Comparison of ENCODE assay signal across 20 cellular contexts in genomic region chr12:20434993-20435392, GRCh38.
A peak's percentile ranks its signal among the peaks of the same experiment; 100 is the strongest.
DNase-seq lines count a peak whose midpoint lies in the region; ATAC-seq and TF ChIP-seq lines count a peak whose summit lies in the region.
"Had no signal": no experiment of that assay in that cellular context is flagged by ENCODE, and none has a peak within 500 bp of the region (broad histone marks: within the 10 kb centered on the region; RNA-seq: fewer than 3 reads in every experiment).

No MANE protein-coding gene starts in this region.

- 38% methylated on average over 3 of the region's 3 CpGs for WGBS in esophagus muscularis mucosa
- WGBS in mesenchymal stem cell: 95% methylated on average over 2 of the region's 3 CpGs

- ATAC-seq in HG03432 (IDR thresholded peaks at IDR 0.05; ENCODE audit: unreplicated experiment): no peak
- ATAC-seq: activated CD4-positive, CD25-positive, alpha-beta regulatory T cell treated with anti-CD3 and anti-CD28 coated beads, Interleukin-2, amount 50 U/mL, for 24 hours; activated CD8-positive, alpha-beta T cell treated with anti-CD3 and anti-CD28 coated beads for 36 hours; natural killer cell treated with Interleukin-12 subunit alpha and Interleukin-12 subunit beta and Interleukin-15 and Interleukin-18, amount 100 ng/mL, for 72 hours; stimulated activated effector memory CD8-positive, alpha-beta T cell treated with anti-CD3 and anti-CD28 coated beads, Interleukin-12 subunit alpha, Interleukin-12 subunit beta, amount 100 ng/mL, for 72 hours had no signal

- H3K9me3 ChIP-seq in esophagus muscularis mucosa (no peaks in the 10 kb centered on the region), mesenchymal stem cell (ENCODE audit: control insufficient read depth, low read length) (no peaks in the 10 kb centered on the region)
- H3K9me3 ChIP-seq: adrenal gland, uterus had no signal

- H3K9ac ChIP-seq in mesenchymal stem cell (ENCODE audit: low read length): no peak overlapping the region

- H2BK15ac ChIP-seq in mesenchymal stem cell (ENCODE audit: low read depth, poor library complexity, severe bottlenecking): no peak overlapping the region

- H3K27me3 ChIP-seq in esophagus muscularis mucosa (no peaks in the 10 kb centered on the region), mesenchymal stem cell (ENCODE audit: control insufficient read depth in 1 of 2, insufficient read depth in 1 of 2, low read length in 2 of 2) (no peaks in the 10 kb centered on the region)
- H3K27me3 ChIP-seq: adrenal gland, uterus had no signal

- H4K91ac ChIP-seq in mesenchymal stem cell (ENCODE audit: low read length): no peak overlapping the region

- no peak overlapping the region for H3K14ac ChIP-seq in mesenchymal stem cell (ENCODE audit: low read length in 2 of 2)

- peaks cover 52 to 93% (median 75%) of the 10 kb centered on the region in 4 donors for H3K4me1 ChIP-seq in esophagus muscularis mucosa
- H3K4me1 ChIP-seq in mesenchymal stem cell (ENCODE audit: control insufficient read depth, insufficient read depth, low read depth, low read length): no peaks in the 10 kb centered on the region
- H3K4me1 ChIP-seq: uterus had no signal

- TF ChIP-seq POLR2A in esophagus muscularis mucosa (IDR thresholded peaks at IDR 0.05; ENCODE audit: low read depth): no peak

- H4K8ac ChIP-seq in mesenchymal stem cell (ENCODE audit: low read length): no peak overlapping the region

- no peak overlapping the region for H2AK5ac ChIP-seq in mesenchymal stem cell (ENCODE audit: low read length, severe bottlenecking)

- H2BK5ac ChIP-seq in mesenchymal stem cell (ENCODE audit: low read depth, low read length, poor library complexity, severe bottlenecking): no peak overlapping the region

- H2BK120ac ChIP-seq in mesenchymal stem cell (ENCODE audit: low read depth, low read length): no peak overlapping the region

- no peak overlapping the region for H3K4ac ChIP-seq in mesenchymal stem cell (ENCODE audit: low read depth in 1 of 2, low read length in 2 of 2)

- no peak for TF ChIP-seq EP300 in esophagus muscularis mucosa (IDR thresholded peaks at IDR 0.05)

- no peak overlapping the region for H2BK12ac ChIP-seq in mesenchymal stem cell (ENCODE audit: low read length in 2 of 2)

- POLR2A ChIA-PET in AG04449 (lab: Yijun Ruan, JAX): no interaction called here

- DNase-seq in AG04449 (ENCODE audit: low read depth, low spot score) (peak; percentile 49), amniotic stem cell (lab: John Stamatoyannopoulos, UW) (peak; percentile 11), esophagus muscularis mucosa (ENCODE audit: extremely low spot score) (no peak), mesenchymal stem cell (peak; percentile 34), mesenteric fat pad (ENCODE audit: low spot score) (no peak), NCI-H2196 (lab: John Stamatoyannopoulos, UW; ENCODE audit: unreplicated experiment) (no peak), midbrain (lab: John Stamatoyannopoulos, UW) (no peak)
- DNase-seq: activated CD8-positive, alpha-beta T cell treated with anti-CD3 and anti-CD28 coated beads for 36 hours; activated T-cell treated with anti-CD3 and anti-CD28 coated beads, Interleukin-2, amount 50 U/mL, for 1 hour; adrenal gland; erythroblast; MM.1S; NCI-H1436 treated with DMSO at 0.1 percent for 48 hours; stimulated activated CD4-positive, alpha-beta T cell treated with anti-CD3 and anti-CD28 coated beads, Interleukin-2, amount 100 ng/mL, for 24 hours; uterus had no signal

- H3K27ac ChIP-seq in esophagus muscularis mucosa (replicated peaks in 1 of 4) (peak overlapping the region in 3 of 4 donors; percentile 3 to 33 (median 31)), mesenchymal stem cell (ENCODE audit: low read length, poor library complexity, severe bottlenecking) (no peak overlapping the region)
- H3K27ac ChIP-seq: adrenal gland, skin epidermis had no signal

- CTCF ChIA-PET in AG04449 (lab: Yijun Ruan, JAX): interaction anchor here (2.3 kb wide), 1 partner anchor 167 kb away, joined by 7 read pairs; no protein-coding TSS in a partner anchor

- H3K36me3 ChIP-seq in esophagus muscularis mucosa: no peaks in the 10 kb centered on the region
- H3K36me3 ChIP-seq in mesenchymal stem cell (ENCODE audit: control insufficient read depth in 1 of 2, insufficient read depth in 2 of 2, low read depth in 1 of 2, low read length in 2 of 2): no peaks in the 10 kb centered on the region
- H3K36me3 ChIP-seq: adrenal gland, uterus had no signal

- H3K4me3 ChIP-seq in AG04449 (ENCODE audit: low read depth, low read length) (no peak overlapping the region), esophagus muscularis mucosa (no peak overlapping the region), mesenchymal stem cell (ENCODE audit: insufficient read depth in 1 of 2, low read depth in 1 of 2, low read length in 2 of 2) (no peak overlapping the region)
- H3K4me3 ChIP-seq: adrenal gland, skin epidermis, uterus had no signal

- no peak overlapping the region for H3K4me2 ChIP-seq in mesenchymal stem cell (ENCODE audit: low read length, poor library complexity, severe bottlenecking)

- H3K23ac ChIP-seq in mesenchymal stem cell (ENCODE audit: low read length in 2 of 2): no peak overlapping the region

- TF ChIP-seq CTCF in AG04449 (IDR thresholded peaks at IDR 0.05; ENCODE audit: insufficient read depth, low read length, missing control alignments) (no peak), esophagus muscularis mucosa (IDR thresholded peaks at IDR 0.05) (no peak)

- no peaks in the 10 kb centered on the region for H3K79me1 ChIP-seq in mesenchymal stem cell (replicated peaks; ENCODE audit: low read length, poor library complexity, severe bottlenecking)

- H3K18ac ChIP-seq in mesenchymal stem cell (ENCODE audit: low read depth in 1 of 2, low read length in 2 of 2): no peak overlapping the region

- no peak overlapping the region for H2AFZ ChIP-seq in mesenchymal stem cell (ENCODE audit: low read depth, low read length)

- intact Hi-C loops in esophagus muscularis mucosa (cut with DNase I): no loop called here

Comparison
In these comparisons a context has a peak if more than half of its experiments do, and no peak if none do; other contexts are left out.
1. DNase-seq: peak in AG04449 (single experiment), amniotic stem cell (single experiment) and mesenchymal stem cell (single experiment); none in esophagus muscularis mucosa (single experiment), mesenteric fat pad (single experiment), NCI-H2196 (single experiment) and midbrain (single experiment).